In genomic region chr10:62093863-62094291, GRCh38 we compare ENCODE assay signal across 1 cellular context.
TF ChIP-seq lines count a peak whose summit lies in the region.

No MANE protein-coding gene starts in this region.

TF ChIP-seq in HepG2, 621 proteins besides CTCF, POLR2A, EP300 and RAD21 (continued from another document and continues in another):
- no peak for TF ChIP-seq ZBTB44 (CRISPR knock-in tag; IDR thresholded peaks at IDR 0.05)
- TF ChIP-seq MEIS2 (CRISPR knock-in tag; IDR thresholded peaks at IDR 0.05), result no peak
- no peak for TF ChIP-seq CENPT (CRISPR knock-in tag; IDR thresholded peaks at IDR 0.05; ENCODE audit: low read depth)
- TF ChIP-seq ZNF629 (CRISPR knock-in tag; conservative IDR thresholded peaks at IDR 0.05), result no peak
- peak; percentile 67 for TF ChIP-seq ELF3 (CRISPR knock-in tag; IDR thresholded peaks at IDR 0.05)
- no peak for TF ChIP-seq KLF11 (CRISPR knock-in tag; IDR thresholded peaks at IDR 0.05)
- no peak for TF ChIP-seq THAP7 (CRISPR knock-in tag; IDR thresholded peaks at IDR 0.05)
- TF ChIP-seq ZNF709 (CRISPR knock-in tag; IDR thresholded peaks at IDR 0.05), result no peak
- peak; percentile 98 for TF ChIP-seq ISL2 (CRISPR knock-in tag; IDR thresholded peaks at IDR 0.05)
- TF ChIP-seq ZC3H4 (CRISPR knock-in tag; IDR thresholded peaks at IDR 0.05; ENCODE audit: borderline replicate concordance), result no peak
- no peak for TF ChIP-seq HNRNPLL (IDR thresholded peaks at IDR 0.05; ENCODE audit: low read depth, low read length, poor library complexity, severe bottlenecking)
- TF ChIP-seq ZFP90 (CRISPR knock-in tag; IDR thresholded peaks at IDR 0.05; ENCODE audit: borderline replicate concordance), result no peak
- peak; percentile 54; the same call in 1 of the 2 replicates for TF ChIP-seq SIX4 (CRISPR knock-in tag; IDR thresholded peaks at IDR 0.05)
- TF ChIP-seq TBL1XR1 (IDR thresholded peaks at IDR 0.05; ENCODE audit: borderline replicate concordance, low read length, partially characterized antibody), result peak; percentile 61
- 0 out of 2 replicates have a peak, but pooled peaks have one; percentile 39 for TF ChIP-seq ZNF766 (CRISPR knock-in tag; IDR thresholded peaks at IDR 0.05; ENCODE audit: borderline replicate concordance)
- TF ChIP-seq NBN (conservative IDR thresholded peaks at IDR 0.05), result no peak
- TF ChIP-seq TEAD2 (CRISPR knock-in tag; IDR thresholded peaks at IDR 0.05), result no peak
- TF ChIP-seq IRF2 (CRISPR knock-in tag; IDR thresholded peaks at IDR 0.05), result no peak
- TF ChIP-seq U2AF1 (optimal IDR thresholded peaks at IDR 0.05; ENCODE audit: low read depth, low read length), result no peak
- no peak for TF ChIP-seq ZNF670 (CRISPR knock-in tag; IDR thresholded peaks at IDR 0.05; ENCODE audit: borderline replicate concordance)
- TF ChIP-seq ZNF30 (CRISPR knock-in tag; IDR thresholded peaks at IDR 0.05), result no peak
- TF ChIP-seq KDM3A (CRISPR knock-in tag; IDR thresholded peaks at IDR 0.05; ENCODE audit: low read depth), result no peak
- TF ChIP-seq ZNF274 (CRISPR knock-in tag; IDR thresholded peaks at IDR 0.05), result no peak
- TF ChIP-seq HMG20A (CRISPR knock-in tag; IDR thresholded peaks at IDR 0.05; ENCODE audit: borderline replicate concordance), result peak; percentile 85; the same call in 1 of the 2 replicates
- no peak for TF ChIP-seq ZNF7 (CRISPR knock-in tag; IDR thresholded peaks at IDR 0.05)
- no peak for TF ChIP-seq SP2 (CRISPR knock-in tag; IDR thresholded peaks at IDR 0.05)
- TF ChIP-seq NFATC3 (CRISPR knock-in tag; IDR thresholded peaks at IDR 0.05), result no peak
- TF ChIP-seq NFIB (CRISPR knock-in tag; IDR thresholded peaks at IDR 0.05; ENCODE audit: borderline replicate concordance), result no peak
- peak; percentile 98 for TF ChIP-seq NCOA2 (CRISPR knock-in tag; IDR thresholded peaks at IDR 0.05)
- peak; percentile 71 for TF ChIP-seq PITX1 (CRISPR knock-in tag; IDR thresholded peaks at IDR 0.05)
- no peak for TF ChIP-seq ZSCAN22 (CRISPR knock-in tag; IDR thresholded peaks at IDR 0.05)
- TF ChIP-seq RFXANK (CRISPR knock-in tag; IDR thresholded peaks at IDR 0.05), result no peak
- TF ChIP-seq SP4 (CRISPR knock-in tag; IDR thresholded peaks at IDR 0.05), result no peak
- no peak for TF ChIP-seq MXD4 (CRISPR knock-in tag; IDR thresholded peaks at IDR 0.05)
- no peak for TF ChIP-seq ZNF317 (CRISPR knock-in tag; IDR thresholded peaks at IDR 0.05)
- 0 out of 2 replicates have a peak, but pooled peaks have one; percentile 16 for TF ChIP-seq GATAD1 (CRISPR knock-in tag; IDR thresholded peaks at IDR 0.05)
- TF ChIP-seq ZXDC (CRISPR knock-in tag; IDR thresholded peaks at IDR 0.05), result no peak
- TF ChIP-seq BRCA1 (CRISPR knock-in tag; IDR thresholded peaks at IDR 0.05), result no peak
- no peak for TF ChIP-seq CREB3 (CRISPR knock-in tag; IDR thresholded peaks at IDR 0.05)
- TF ChIP-seq SALL1 (CRISPR knock-in tag; IDR thresholded peaks at IDR 0.05), result peak; percentile 65; the same call in 1 of the 2 replicates
- no peak for TF ChIP-seq ZNF878 (CRISPR knock-in tag; IDR thresholded peaks at IDR 0.05)
- no peak for TF ChIP-seq SIN3B (IDR thresholded peaks at IDR 0.05; ENCODE audit: low read length)
- peak; percentile 91 for TF ChIP-seq GATAD2A (CRISPR knock-in tag; IDR thresholded peaks at IDR 0.05)
- TF ChIP-seq ZNF672 (CRISPR knock-in tag; IDR thresholded peaks at IDR 0.05), result no peak
- TF ChIP-seq SETDB1 (CRISPR knock-in tag; IDR thresholded peaks at IDR 0.05; ENCODE audit: borderline replicate concordance), result no peak
- TF ChIP-seq BRF2 (CRISPR knock-in tag; IDR thresholded peaks at IDR 0.05), result no peak
- TF ChIP-seq THAP11 (CRISPR knock-in tag; IDR thresholded peaks at IDR 0.05), result peak; percentile 46; the same call in 1 of the 2 replicates
- TF ChIP-seq ETV6 (CRISPR knock-in tag; conservative IDR thresholded peaks at IDR 0.05), result no peak
- TF ChIP-seq RBFOX2 (IDR thresholded peaks at IDR 0.05; ENCODE audit: low read depth, low read length), result no peak
- no peak for TF ChIP-seq RELA (CRISPR knock-in tag; IDR thresholded peaks at IDR 0.05)
- TF ChIP-seq PAX8 (CRISPR knock-in tag; IDR thresholded peaks at IDR 0.05; ENCODE audit: borderline replicate concordance), result no peak
- TF ChIP-seq ZNF414 (CRISPR knock-in tag; IDR thresholded peaks at IDR 0.05), result no peak
- TF ChIP-seq, protein P1, sequence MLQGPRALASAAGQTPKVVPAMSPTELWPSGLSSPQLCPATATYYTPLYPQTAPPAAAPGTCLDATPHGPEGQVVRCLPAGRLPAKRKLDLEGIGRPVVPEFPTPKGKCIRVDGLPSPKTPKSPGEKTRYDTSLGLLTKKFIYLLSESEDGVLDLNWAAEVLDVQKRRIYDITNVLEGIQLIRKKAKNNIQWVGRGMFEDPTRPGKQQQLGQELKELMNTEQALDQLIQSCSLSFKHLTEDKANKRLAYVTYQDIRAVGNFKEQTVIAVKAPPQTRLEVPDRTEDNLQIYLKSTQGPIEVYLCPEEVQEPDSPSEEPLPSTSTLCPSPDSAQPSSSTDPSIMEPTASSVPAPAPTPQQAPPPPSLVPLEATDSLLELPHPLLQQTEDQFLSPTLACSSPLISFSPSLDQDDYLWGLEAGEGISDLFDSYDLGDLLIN (CRISPR knock-in tag; IDR thresholded peaks at IDR 0.05; ENCODE audit: borderline replicate concordance), result no peak
- TF ChIP-seq, protein P2, sequence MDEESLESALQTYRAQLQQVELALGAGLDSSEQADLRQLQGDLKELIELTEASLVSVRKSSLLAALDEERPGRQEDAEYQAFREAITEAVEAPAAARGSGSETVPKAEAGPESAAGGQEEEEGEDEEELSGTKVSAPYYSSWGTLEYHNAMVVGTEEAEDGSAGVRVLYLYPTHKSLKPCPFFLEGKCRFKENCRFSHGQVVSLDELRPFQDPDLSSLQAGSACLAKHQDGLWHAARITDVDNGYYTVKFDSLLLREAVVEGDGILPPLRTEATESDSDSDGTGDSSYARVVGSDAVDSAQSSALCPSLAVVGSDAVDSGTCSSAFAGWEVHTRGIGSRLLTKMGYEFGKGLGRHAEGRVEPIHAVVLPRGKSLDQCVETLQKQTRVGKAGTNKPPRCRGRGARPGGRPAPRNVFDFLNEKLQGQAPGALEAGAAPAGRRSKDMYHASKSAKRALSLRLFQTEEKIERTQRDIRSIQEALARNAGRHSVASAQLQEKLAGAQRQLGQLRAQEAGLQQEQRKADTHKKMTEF (CRISPR knock-in tag; IDR thresholded peaks at IDR 0.05), result peak; percentile 80
- no peak for TF ChIP-seq ZIK1 (CRISPR knock-in tag; IDR thresholded peaks at IDR 0.05; ENCODE audit: borderline replicate concordance, low read depth)
- TF ChIP-seq ZNF446 (CRISPR knock-in tag; IDR thresholded peaks at IDR 0.05), result no peak
- TF ChIP-seq ZNF235 (CRISPR knock-in tag; IDR thresholded peaks at IDR 0.05; ENCODE audit: borderline replicate concordance), result no peak
- TF ChIP-seq ZFY (CRISPR knock-in tag; IDR thresholded peaks at IDR 0.05), result no peak
- TF ChIP-seq ZNF142 (CRISPR knock-in tag; IDR thresholded peaks at IDR 0.05), result no peak
- TF ChIP-seq ZBTB42 (CRISPR knock-in tag; IDR thresholded peaks at IDR 0.05), result no peak
- peak; percentile 87 for TF ChIP-seq BCL6 (CRISPR knock-in tag; IDR thresholded peaks at IDR 0.05)
- no peak for TF ChIP-seq ZNF333 (CRISPR knock-in tag; IDR thresholded peaks at IDR 0.05; ENCODE audit: borderline replicate concordance)
